In genomic region chr1:90809093-90809492, GRCh38 we compare ENCODE assay signal across 28 cellular contexts.
"Had no signal": no experiment of that assay in that cellular context is flagged by ENCODE, and none has a peak within 500 bp of the region (broad histone marks: within the 10 kb centered on the region; RNA-seq: fewer than 3 reads in every experiment).

No MANE protein-coding gene starts in this region.

- H3K27ac ChIP-seq: epithelial cell of prostate, esophagus squamous epithelium, neutrophil, ovary, prostate gland, sigmoid colon, thoracic aorta had no signal

- FAIRE-seq: bronchial epithelial cell, endometrium, frontal cortex, keratinocyte, small intestine, urothelium cell line had no signal

- DNase-seq: activated CD4-positive, alpha-beta memory T cell treated with anti-CD3 and anti-CD28 coated beads, Interleukin-2, amount 10 ng/mL, durations not matched to agents 7 days and 5 days; activated CD4-positive, alpha-beta T cell treated with anti-CD3 and anti-CD28 coated beads for 1 hour; activated CD4-positive, alpha-beta T cell treated with anti-CD3 and anti-CD28 coated beads, Interleukin-2, amount 10 ng/mL, durations not matched to agents 7 days and 5 days; activated CD8-positive, alpha-beta memory T cell treated with anti-CD3 and anti-CD28 coated beads, Interleukin-2, amount 50 U/mL, for 48 hours; activated naive CD4-positive, alpha-beta T cell; activated T-cell treated with anti-CD3 and anti-CD28 coated beads, Interleukin-2, amount 50 U/mL, for 24 hours; dermis blood vessel endothelial cell; effector CD4-positive, alpha-beta T cell; esophagus squamous epithelium; left cardiac atrium; mammary epithelial cell; ovary; retina; sigmoid colon; small intestine; stimulated activated CD4-positive, alpha-beta T cell treated with anti-CD3 and anti-CD28 coated beads, Interleukin-4, amount 100 ng/mL, for 24 hours; T-helper 2 cell had no signal

- H3K36me3 ChIP-seq: esophagus squamous epithelium, neutrophil, ovary, prostate gland, sigmoid colon, thoracic aorta had no signal

- H3K4me3 ChIP-seq: esophagus squamous epithelium, ovary, prostate gland, sigmoid colon, thoracic aorta had no signal

- H3K27me3 ChIP-seq: esophagus squamous epithelium, neutrophil, ovary, sigmoid colon had no signal

- ATAC-seq: activated naive CD4-positive, alpha-beta T cell treated with anti-CD3 and anti-CD28 coated beads, Interleukin-2, amount 50 U/mL, for 72 hours; left cardiac atrium; stimulated activated effector memory CD8-positive, alpha-beta T cell treated with anti-CD3 and anti-CD28 coated beads, Interleukin-12 subunit alpha, Interleukin-12 subunit beta, amount 100 ng/mL, for 72 hours had no signal

- H3K9me3 ChIP-seq: esophagus squamous epithelium, neutrophil, ovary, prostate gland, thoracic aorta had no signal

- H3K4me1 ChIP-seq: esophagus squamous epithelium, prostate gland, sigmoid colon had no signal
